In genomic region chr11:70251583-70252285, GRCh38 we compare ENCODE assay signal across 17 cellular contexts. TPM values are rescaled to one million over a fixed set of nuclear protein-coding genes. Genes with fewer than 3 reads are reported as not detected.
DNase-seq lines count a peak whose midpoint lies in the region; ATAC-seq, FAIRE-seq and TF ChIP-seq lines count a peak whose summit lies in the region.
"Had no signal": no experiment of that assay in that cellular context is flagged by ENCODE, and none has a peak within 500 bp of the region (broad histone marks: within the 10 kb centered on the region; RNA-seq: fewer than 3 reads in every experiment).

No MANE protein-coding gene starts in this region.

- no peak overlapping the region for H3K27ac Mint-ChIP-seq in stimulated activated memory B cell treated with anti-CD40 and anti-IgM and Interleukin-4, amounts not matched to agents 10 μg/mL and 1 μg/mL and 100 μg/mL, for 72 hours
- H3K27ac Mint-ChIP-seq: activated CD8-positive, alpha-beta T cell treated with anti-CD3 and anti-CD28 coated beads, Interleukin-2, amount 10 ng/mL, durations not matched to agents 7 days and 5 days; CD8-positive, alpha-beta memory T cell; naive thymus-derived CD4-positive, alpha-beta T cell; stimulated activated naive CD8-positive, alpha-beta T cell treated with anti-CD3 and anti-CD28 coated beads, Interleukin-15, Interleukin-2, amounts not matched to agents 100 ng/mL and 50 ng/mL, for 24 hours had no signal

- H3K4me3 ChIP-seq in HepG2 (replicated peaks in 1 of 3; ENCODE audit: insufficient read depth in 1 of 3, low read depth in 2 of 3, low read length in 3 of 3) (no peak overlapping the region), right lobe of liver (no peak overlapping the region), breast epithelium (no peak overlapping the region), colonic mucosa (no peak overlapping the region)
- H3K4me3 ChIP-seq: lung, upper lobe of right lung had no signal

- no peak overlapping the region for H3K4me2 ChIP-seq in HepG2 (ENCODE audit: low read depth, low read length)

- H3K4me1 ChIP-seq in HepG2 (ENCODE audit: insufficient read depth, low read length): peaks cover 14% of the 10 kb centered on the region
- H3K4me1 ChIP-seq in right lobe of liver: no peaks in the 10 kb centered on the region
- H3K4me1 ChIP-seq in breast epithelium: peaks cover 0 to 9% of the 10 kb centered on the region in 2 donors
- no peaks in the 10 kb centered on the region for H3K4me1 ChIP-seq in colonic mucosa
- H3K4me1 ChIP-seq: upper lobe of right lung had no signal

- TF ChIP-seq POLR2A in HepG2 (IDR thresholded peaks at IDR 0.05; ENCODE audit: insufficient read depth in 1 of 2, low read depth in 2 of 2, low read length in 2 of 2) (no peak), right lobe of liver (IDR thresholded peaks at IDR 0.05) (no peak), breast epithelium (IDR thresholded peaks at IDR 0.05) (no peak)

- H3K4me1 Mint-ChIP-seq in stimulated activated memory B cell treated with anti-CD40 and anti-IgM and Interleukin-4, amounts not matched to agents 10 μg/mL and 1 μg/mL and 100 μg/mL, for 72 hours: peaks cover 10% of the 10 kb centered on the region

- H3K36me3 ChIP-seq in HepG2 (replicated peaks in 1 of 2; ENCODE audit: control insufficient read depth in 1 of 2, insufficient read depth in 2 of 2, low read length in 2 of 2): no peaks in the 10 kb centered on the region
- H3K36me3 ChIP-seq in right lobe of liver: no peaks in the 10 kb centered on the region
- no peaks in the 10 kb centered on the region for H3K36me3 ChIP-seq in breast epithelium
- no peaks in the 10 kb centered on the region for H3K36me3 ChIP-seq in colonic mucosa
- H3K36me3 ChIP-seq: upper lobe of right lung had no signal

- H3K4me3 Mint-ChIP-seq in stimulated activated memory B cell treated with anti-CD40 and anti-IgM and Interleukin-4, amounts not matched to agents 10 μg/mL and 1 μg/mL and 100 μg/mL, for 72 hours: no peak overlapping the region
- H3K4me3 Mint-ChIP-seq: activated CD8-positive, alpha-beta T cell treated with anti-CD3 and anti-CD28 coated beads, Interleukin-2, amount 10 ng/mL, durations not matched to agents 7 days and 5 days; CD8-positive, alpha-beta memory T cell; naive thymus-derived CD4-positive, alpha-beta T cell; stimulated activated naive CD8-positive, alpha-beta T cell treated with anti-CD3 and anti-CD28 coated beads, Interleukin-15, Interleukin-2, amounts not matched to agents 100 ng/mL and 50 ng/mL, for 24 hours had no signal

- ATAC-seq in HepG2: no peak
- ATAC-seq in right lobe of liver: no peak
- ATAC-seq in stimulated activated memory B cell treated with anti-CD40 and anti-IgM and Interleukin-4, amounts not matched to agents 10 μg/mL and 1 μg/mL and 100 μg/mL, for 72 hours: no peak
- ATAC-seq: activated CD8-positive, alpha-beta T cell treated with anti-CD3 and anti-CD28 coated beads, Interleukin-2, amount 10 ng/mL, durations not matched to agents 7 days and 5 days; naive thymus-derived CD4-positive, alpha-beta T cell had no signal

- CTCF ChIA-PET in HepG2 (lab: Yijun Ruan, JAX; ENCODE audit: low intra/inter-chr PET ratio, low total read pairs): no interaction called here

- no peaks in the 10 kb centered on the region for H3K79me2 ChIP-seq in HepG2 (ENCODE audit: insufficient read depth, low read length)

- no peaks in the 10 kb centered on the region for H4K20me1 ChIP-seq in HepG2 (ENCODE audit: insufficient read depth, low read length)

- no peak overlapping the region for H2AFZ ChIP-seq in HepG2 (ENCODE audit: low read length)

- TF ChIP-seq CTCF in HepG2 (CRISPR knock-in tag; IDR thresholded peaks at IDR 0.05): no peak
- TF ChIP-seq CTCF in right lobe of liver (IDR thresholded peaks at IDR 0.05): no peak
- no peak for TF ChIP-seq CTCF in breast epithelium (IDR thresholded peaks at IDR 0.05)
- TF ChIP-seq CTCF in colonic mucosa (IDR thresholded peaks at IDR 0.05): no peak

- no peak for FAIRE-seq in HepG2 (lab: Jason Lieb, UNC)

- in situ Hi-C loops in HepG2 (cut with HindIII; ENCODE audit: extremely low pct_ligation_motif_present, low pct_unique_long_range_greater_than_20kb): no loop called here

- H3K9ac ChIP-seq in HepG2 (ENCODE audit: insufficient read depth, low read depth, low read length) (no peak overlapping the region), colonic mucosa (ENCODE audit: low read depth in 2 of 2, low read length in 2 of 2) (no peak overlapping the region)

- WGBS in HepG2 (ENCODE audit: low lambda C conversion rate): 73% methylated on average over 13 of the region's 23 CpGs
- 100% methylated on average over 5 of the region's 23 CpGs for WGBS in right lobe of liver (ENCODE audit: insufficient coverage, low coverage, low lambda C conversion rate, missing lambda C conversion rate)

- H3K9me3 ChIP-seq in HepG2 (ENCODE audit: low read length) (no peaks in the 10 kb centered on the region), right lobe of liver (no peaks in the 10 kb centered on the region), breast epithelium (no peaks in the 10 kb centered on the region), colonic mucosa (no peaks in the 10 kb centered on the region)
- H3K9me3 ChIP-seq: upper lobe of right lung had no signal

- POLR2A ChIA-PET in HepG2 (lab: Yijun Ruan, JAX): no interaction called here

- intact Hi-C loops in HepG2 (cut with micrococcal nuclease; ENCODE audit: unreplicated experiment) (no loop called here), right lobe of liver (cut with DNase I) (no loop called here), breast epithelium (cut with DNase I; ENCODE audit: low total_unique reads) (loop anchor here (10.0 kb wide), 1 partner anchor 47 kb away; the partner anchor contains the start of gene FADD), colonic mucosa (cut with DNase I) (no loop called here)

- BruUV-seq in HepG2 (replicated peaks; lab: Mats Ljungman, UMichigan): no TSS peak

- H3K27me3 ChIP-seq in HepG2 (ENCODE audit: control insufficient read depth in 1 of 2, insufficient read depth in 2 of 2, low read length in 2 of 2) (peaks cover 0 to 45% of the 10 kb centered on the region in 2 experiments; a peak in 3 of 5 replicates), right lobe of liver (no peaks in the 10 kb centered on the region), breast epithelium (no peaks in the 10 kb centered on the region), colonic mucosa (no peaks in the 10 kb centered on the region)
- H3K27me3 ChIP-seq: upper lobe of right lung had no signal

- TF ChIP-seq RAD21 in HepG2 (CRISPR knock-in tag; IDR thresholded peaks at IDR 0.05): no peak

- no peaks in the 10 kb centered on the region for H3K36me3 Mint-ChIP-seq in stimulated activated memory B cell treated with anti-CD40 and anti-IgM and Interleukin-4, amounts not matched to agents 10 μg/mL and 1 μg/mL and 100 μg/mL, for 72 hours
- H3K36me3 Mint-ChIP-seq: CD8-positive, alpha-beta memory T cell; naive thymus-derived CD4-positive, alpha-beta T cell had no signal

- TF ChIP-seq EP300 in HepG2 (IDR thresholded peaks at IDR 0.05; ENCODE audit: low read depth in 2 of 2, low read length in 2 of 2) (no peak), HepG2 (CRISPR knock-in tag; IDR thresholded peaks at IDR 0.05; ENCODE audit: borderline replicate concordance) (no peak)

- H3K9me3 Mint-ChIP-seq in stimulated activated memory B cell treated with anti-CD40 and anti-IgM and Interleukin-4, amounts not matched to agents 10 μg/mL and 1 μg/mL and 100 μg/mL, for 72 hours: peaks cover 6% of the 10 kb centered on the region
- H3K9me3 Mint-ChIP-seq: CD8-positive, alpha-beta memory T cell; stimulated activated naive CD8-positive, alpha-beta T cell treated with anti-CD3 and anti-CD28 coated beads, Interleukin-15, Interleukin-2, amounts not matched to agents 100 ng/mL and 50 ng/mL, for 24 hours had no signal

- DNase-seq in HepG2 (ENCODE audit: low spot score): no peak
- no peak for DNase-seq in right lobe of liver
- peak in 1 of 2 donors; percentile 90 for DNase-seq in breast epithelium (ENCODE audit: low spot score in 2 of 2)
- DNase-seq in kidney tubule cell (ENCODE audit: low spot score): peak; percentile 43
- no peak for DNase-seq in activated CD8-positive, alpha-beta memory T cell treated with anti-CD3 and anti-CD28 coated beads for 24 hours
- no peak for DNase-seq in T-helper 9 cell
- DNase-seq in colonic mucosa: no peak
- DNase-seq: activated CD8-positive, alpha-beta T cell treated with anti-CD3 and anti-CD28 coated beads, Interleukin-2, amount 10 ng/mL, durations not matched to agents 7 days and 5 days; CD8-positive, alpha-beta memory T cell; foreskin melanocyte; MM.1S; naive thymus-derived CD4-positive, alpha-beta T cell; NCI-H187; upper lobe of right lung had no signal

- peaks cover 39% of the 10 kb centered on the region for H3K27me3 Mint-ChIP-seq in stimulated activated memory B cell treated with anti-CD40 and anti-IgM and Interleukin-4, amounts not matched to agents 10 μg/mL and 1 μg/mL and 100 μg/mL, for 72 hours
- H3K27me3 Mint-ChIP-seq: stimulated activated naive CD8-positive, alpha-beta T cell treated with anti-CD3 and anti-CD28 coated beads, Interleukin-15, Interleukin-2, amounts not matched to agents 100 ng/mL and 50 ng/mL, for 24 hours had no signal

- H3K27ac ChIP-seq in HepG2 (ENCODE audit: extremely low read length, insufficient read depth, low read length) (no peak overlapping the region), right lobe of liver (no peak overlapping the region), breast epithelium (peak overlapping the region; percentile 79 to 89), colonic mucosa (no peak overlapping the region)
- H3K27ac ChIP-seq: upper lobe of right lung had no signal

RNA-seq across cellular contexts. Expression of gene PPFIA1, which starts 18.8 kb away (rescaled TPM):
- 27.3 and 29.9 TPM in 2 replicates for total RNA-seq in HepG2 (2016; rRNA removed; fragmentation: Illumina TruSeq; extraction: Trizol)
- 68.7 and 75.4 TPM in 2 replicates for total RNA-seq in HepG2 (2016; cell fraction: cytosol; rRNA removed; fragmentation: Illumina TruSeq; extraction: Trizol; ENCODE audit: low read depth)
- total RNA-seq in HepG2 (2016; cell fraction: insoluble cytoplasmic fraction; rRNA removed; fragmentation: Illumina TruSeq; extraction: Trizol): 26.9 and 30.3 TPM in 2 replicates
- total RNA-seq in HepG2 (2016; cell fraction: membrane; rRNA removed; fragmentation: Illumina TruSeq; extraction: Trizol): 22.7 and 22.8 TPM in 2 replicates
- total RNA-seq in HepG2 (2016; cell fraction: nucleus; rRNA removed; fragmentation: Illumina TruSeq; extraction: Trizol): 29.3 and 30.4 TPM in 2 replicates
- polyA plus RNA-seq in HepG2 (2011; rRNA removed): 45.2 and 48.0 TPM in 2 replicates
- polyA plus RNA-seq in HepG2 (2011; cell fraction: cytosol; rRNA removed): 32.6 and 45.4 TPM in 2 replicates
- 60.5 and 68.2 TPM in 2 replicates for polyA plus RNA-seq in HepG2 (2011; cell fraction: nucleus; rRNA removed)
- 18.1 and 18.8 TPM in 2 replicates for polyA plus RNA-seq in HepG2 (2012)
- 1.4 and 2.3 TPM in 2 replicates for polyA plus RNA-seq in HepG2 (2016; cell fraction: cytosol; fragmentation: Illumina TruSeq; extraction: Trizol; ENCODE audit: low read depth)
- polyA plus RNA-seq in HepG2 (2016; cell fraction: insoluble cytoplasmic fraction; fragmentation: Illumina TruSeq; extraction: Trizol; ENCODE audit: low read depth): 18.5 and 22.6 TPM in 2 replicates
- 5.3 and 7.1 TPM in 2 replicates for polyA plus RNA-seq in HepG2 (2016; cell fraction: membrane; fragmentation: Illumina TruSeq; extraction: Trizol; ENCODE audit: low read depth)
- polyA plus RNA-seq in HepG2 (2016; cell fraction: nucleus; fragmentation: Illumina TruSeq; extraction: Trizol; ENCODE audit: insufficient read depth, low read depth): 38.7 and 39.4 TPM in 2 replicates
- 94.3 and 206 TPM in 2 replicates for polyA minus RNA-seq in HepG2 (2011; rRNA and poly(A)+ RNA removed; ENCODE audit: low replicate concordance)
- 31.2 and 40.4 TPM in 2 replicates for polyA minus RNA-seq in HepG2 (2011; cell fraction: cytosol; rRNA and poly(A)+ RNA removed)
- 59.9 and 69.0 TPM in 2 replicates for polyA minus RNA-seq in HepG2 (2011; cell fraction: nucleus; rRNA and poly(A)+ RNA removed)
- 10 to 100 TPM; 21.1 to 27.0 (median 22.7) TPM for total RNA-seq in right lobe of liver
- total RNA-seq in breast epithelium: 10 to 100 TPM; 52.2 to 80.8 (median 78.0) TPM
- 10 to 100 TPM; 46.9 to 47.5 TPM for total RNA-seq in colonic mucosa

RNA-seq across cellular contexts. Expression of gene FADD, which starts 48.6 kb away (rescaled TPM):
- total RNA-seq in HepG2 (2016; rRNA removed; fragmentation: Illumina TruSeq; extraction: Trizol) (21.4 and 22.2 TPM in 2 replicates), right lobe of liver (10 to 100 TPM in 3 of 6 experiments, 1 to 10 TPM in 3; 8.8 to 17.5 (median 10.6) TPM), breast epithelium (10 to 100 TPM; 17.6 to 33.1 (median 30.2) TPM), colonic mucosa (10 to 100 TPM; 36.6 to 37.7 TPM)
- 5.0 and 5.9 TPM in 2 replicates for total RNA-seq in HepG2 (2016; cell fraction: cytosol; rRNA removed; fragmentation: Illumina TruSeq; extraction: Trizol; ENCODE audit: low read depth)
- 20.6 and 22.3 TPM in 2 replicates for total RNA-seq in HepG2 (2016; cell fraction: insoluble cytoplasmic fraction; rRNA removed; fragmentation: Illumina TruSeq; extraction: Trizol)
- 13.7 and 13.9 TPM in 2 replicates for total RNA-seq in HepG2 (2016; cell fraction: membrane; rRNA removed; fragmentation: Illumina TruSeq; extraction: Trizol)
- total RNA-seq in HepG2 (2016; cell fraction: nucleus; rRNA removed; fragmentation: Illumina TruSeq; extraction: Trizol): 9.1 and 12.1 TPM in 2 replicates
- 14.2 and 14.9 TPM in 2 replicates for polyA plus RNA-seq in HepG2 (2011; rRNA removed)
- 16.0 and 16.7 TPM in 2 replicates for polyA plus RNA-seq in HepG2 (2011; cell fraction: cytosol; rRNA removed)
- polyA plus RNA-seq in HepG2 (2011; cell fraction: nucleus; rRNA removed): 7.8 and 9.6 TPM in 2 replicates
- 10.4 and 12.8 TPM in 2 replicates for polyA plus RNA-seq in HepG2 (2012)
- polyA plus RNA-seq in HepG2 (2016; cell fraction: cytosol; fragmentation: Illumina TruSeq; extraction: Trizol; ENCODE audit: low read depth): 3.2 TPM in 2 replicates
- polyA plus RNA-seq in HepG2 (2016; cell fraction: insoluble cytoplasmic fraction; fragmentation: Illumina TruSeq; extraction: Trizol; ENCODE audit: low read depth): 20.0 and 20.2 TPM in 2 replicates
- polyA plus RNA-seq in HepG2 (2016; cell fraction: membrane; fragmentation: Illumina TruSeq; extraction: Trizol; ENCODE audit: low read depth): 7.0 and 7.9 TPM in 2 replicates
- polyA plus RNA-seq in HepG2 (2016; cell fraction: nucleus; fragmentation: Illumina TruSeq; extraction: Trizol; ENCODE audit: insufficient read depth, low read depth): 15.0 and 15.1 TPM in 2 replicates
- polyA minus RNA-seq in HepG2 (2011; rRNA and poly(A)+ RNA removed; ENCODE audit: low replicate concordance): 21.5 and 78.8 TPM in 2 replicates
- 8.5 and 9.1 TPM in 2 replicates for polyA minus RNA-seq in HepG2 (2011; cell fraction: cytosol; rRNA and poly(A)+ RNA removed)
- 8.6 and 9.7 TPM in 2 replicates for polyA minus RNA-seq in HepG2 (2011; cell fraction: nucleus; rRNA and poly(A)+ RNA removed)

Comparison
In these comparisons a context has a peak if more than half of its experiments do, and no peak if none do; other contexts are left out.
1. H3K27ac ChIP-seq: peak in breast epithelium (2 of 2); none in HepG2 (single experiment), right lobe of liver (0 of 3) and colonic mucosa (single experiment).